ENCODE assay signal across 9 cellular contexts in genomic region chrX:74133156-74133796, GRCh38.
DNase-seq lines count a peak whose midpoint lies in the region; ATAC-seq lines count a peak whose summit lies in the region.
"Had no signal": no experiment of that assay in that cellular context is flagged by ENCODE, and none has a peak within 500 bp of the region (broad histone marks: within the 10 kb centered on the region; RNA-seq: fewer than 3 reads in every experiment).

No MANE protein-coding gene starts in this region.

- H3K27me3 Mint-ChIP-seq in CD4-positive, CD25-positive, alpha-beta regulatory T cell: no peaks in the 10 kb centered on the region

- H3K4me1 ChIP-seq in CD4-positive, CD25-positive, alpha-beta regulatory T cell (ENCODE audit: control insufficient read depth, insufficient read depth, low read length, poor library complexity, severe bottlenecking): no peaks in the 10 kb centered on the region

- no peaks in the 10 kb centered on the region for H3K36me3 ChIP-seq in CD4-positive, CD25-positive, alpha-beta regulatory T cell (ENCODE audit: control insufficient read depth, insufficient read depth, low read length)

- peak in 2 of 3 donors; percentile 61 to 63 for DNase-seq in CD4-positive, CD25-positive, alpha-beta regulatory T cell
- DNase-seq in NCI-H526 treated with DMSO at 0.1 percent for 48 hours (lab: John Stamatoyannopoulos, UW) (peak; percentile 17), T47D (ENCODE audit: low read depth in 1 of 2, low spot score in 1 of 2) (peak; percentile 10 to 63), inferior parietal cortex (ENCODE audit: extremely low spot score) (peak; percentile 76), stromal cell of bone marrow (ENCODE audit: low read depth) (peak; percentile 52)

- in situ Hi-C loops in T47D (cut with HindIII; ENCODE audit: low pct_unique_long_range_greater_than_20kb, low sequenced_read_pairs): no loop called here

- H3K27ac ChIP-seq in CD4-positive, CD25-positive, alpha-beta regulatory T cell (ENCODE audit: insufficient read depth, low read length, poor library complexity, severe bottlenecking): no peak overlapping the region
- H3K27ac ChIP-seq: skin epidermis had no signal

- no peak for ATAC-seq in CD4-positive, CD25-positive, alpha-beta regulatory T cell (ENCODE audit: low read depth in 2 of 2)
- ATAC-seq in GM18511 (IDR thresholded peaks at IDR 0.05; ENCODE audit: unreplicated experiment) (peak; percentile 87), HG03460 (IDR thresholded peaks at IDR 0.05; ENCODE audit: unreplicated experiment) (peak; percentile 56), HG03039 (IDR thresholded peaks at IDR 0.05; ENCODE audit: unreplicated experiment) (no peak)

- H3K9me3 Mint-ChIP-seq in CD4-positive, CD25-positive, alpha-beta regulatory T cell: no peaks in the 10 kb centered on the region

- no peak overlapping the region for H3K4me3 Mint-ChIP-seq in CD4-positive, CD25-positive, alpha-beta regulatory T cell

- H3K27me3 ChIP-seq in CD4-positive, CD25-positive, alpha-beta regulatory T cell (ENCODE audit: control insufficient read depth, insufficient read depth, low read length): no peaks in the 10 kb centered on the region

- no peaks in the 10 kb centered on the region for H3K4me1 Mint-ChIP-seq in CD4-positive, CD25-positive, alpha-beta regulatory T cell

- H3K9me3 ChIP-seq in CD4-positive, CD25-positive, alpha-beta regulatory T cell (ENCODE audit: control insufficient read depth in 2 of 2, low read length in 2 of 2): no peaks in the 10 kb centered on the region

- H3K27ac Mint-ChIP-seq in CD4-positive, CD25-positive, alpha-beta regulatory T cell: no peak overlapping the region

- peaks cover 7% of the 10 kb centered on the region for H3K36me3 Mint-ChIP-seq in CD4-positive, CD25-positive, alpha-beta regulatory T cell

- H3K4me3 ChIP-seq in CD4-positive, CD25-positive, alpha-beta regulatory T cell (ENCODE audit: low read depth, low read length): no peak overlapping the region
- H3K4me3 ChIP-seq: skin epidermis had no signal

Comparison
In these comparisons a context has a peak if more than half of its experiments do, and no peak if none do; other contexts are left out.
1. ATAC-seq: peak in GM18511 (single experiment) and HG03460 (single experiment); none in CD4-positive, CD25-positive, alpha-beta regulatory T cell (0 of 2) and HG03039 (single experiment).
2. DNase-seq: peak in every context shown above with its lines; median percentile 76 in inferior parietal cortex; 62 in CD4-positive, CD25-positive, alpha-beta regulatory T cell; 52 in stromal cell of bone marrow; 36 in T47D; 17 in NCI-H526 treated with DMSO at 0.1 percent for 48 hours.